Comparison of ENCODE assay signal across 8 cellular contexts in the genomic region with DNA sequence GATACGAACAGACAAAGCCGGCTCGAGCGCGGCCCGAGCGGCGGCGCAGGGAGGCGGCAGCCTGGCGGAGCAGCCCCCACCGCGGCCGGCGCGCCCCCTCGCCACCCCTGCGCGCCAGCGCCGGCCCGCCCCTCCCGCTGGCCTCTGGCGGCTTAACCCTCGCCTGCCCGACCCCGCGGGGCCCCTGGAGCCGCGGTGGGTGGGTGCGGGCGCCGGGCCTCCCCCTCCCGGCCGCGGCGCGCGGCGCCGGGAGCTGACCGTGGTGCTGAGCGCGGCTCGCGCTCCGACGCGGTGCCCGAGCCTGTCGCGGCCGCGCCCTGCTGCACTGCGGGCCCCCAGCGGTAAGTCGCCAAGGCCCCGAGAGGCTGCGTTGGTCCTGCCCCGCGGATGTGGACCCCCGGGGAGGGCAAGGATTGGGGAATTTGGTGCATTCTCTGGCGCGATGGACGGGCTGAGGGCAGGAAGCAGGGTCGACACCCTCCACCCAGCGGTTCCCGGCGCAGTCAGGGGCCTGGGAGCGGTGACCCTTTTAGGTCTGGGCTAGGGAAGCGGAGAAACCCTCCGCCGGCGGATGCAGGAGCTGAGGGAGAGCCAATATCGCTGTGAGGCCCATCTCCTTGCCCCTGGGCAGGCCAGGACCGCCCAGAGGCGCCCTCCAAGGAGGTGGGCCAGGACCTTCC. TPM values are rescaled to one million over a fixed set of nuclear protein-coding genes. Genes with fewer than 3 reads are reported as not detected.
DNase-seq lines count a peak whose midpoint lies in the region; ATAC-seq and TF ChIP-seq lines count a peak whose summit lies in the region.

No MANE protein-coding gene starts in this region.

- H3K27me3 Mint-ChIP-seq in activated naive CD4-positive, alpha-beta T cell treated with anti-CD3 and anti-CD28 coated beads, Interleukin-2, amount 10 ng/mL, durations not matched to agents 7 days and 5 days = peaks cover 64% of the 10 kb centered on the region

- H3K4me1 ChIP-seq in Peyer's patch (no peaks in the 10 kb centered on the region), neuron (ENCODE audit: insufficient read depth, low read length) (peaks cover 8% of the 10 kb centered on the region)

- no peaks in the 10 kb centered on the region for H3K36me3 Mint-ChIP-seq in activated naive CD4-positive, alpha-beta T cell treated with anti-CD3 and anti-CD28 coated beads, Interleukin-2, amount 10 ng/mL, durations not matched to agents 7 days and 5 days

- H3K4me3 ChIP-seq in Peyer's patch (peak overlapping the region in 3 of 4 donors; percentile 12 to 34 (median 23)), fibroblast of mammary gland (ENCODE audit: control insufficient read depth, low read depth, low read length) (no peak overlapping the region), neuron (ENCODE audit: low read length) (peak overlapping the region; percentile 46)

- no peak for ATAC-seq in GM19035 (IDR thresholded peaks at IDR 0.05; ENCODE audit: unreplicated experiment)

- CTCF ChIA-PET in activated naive CD4-positive, alpha-beta T cell treated with anti-CD3 and anti-CD28 coated beads, Interleukin-2, amount 10 ng/mL, durations not matched to agents 7 days and 5 days (lab: Charles Lee) = no interaction called here

- DNase-seq in activated naive CD4-positive, alpha-beta T cell treated with anti-CD3 and anti-CD28 coated beads, Interleukin-2, amount 10 ng/mL, durations not matched to agents 7 days and 5 days = peak; percentile 34
- DNase-seq in activated naive CD4-positive, alpha-beta T cell (lab: John Stamatoyannopoulos, UW) = no peak
- DNase-seq in Peyer's patch (no peak), fibroblast of mammary gland (ENCODE audit: low read depth) (peak; percentile 1), NCI-H1694 (lab: John Stamatoyannopoulos, UW) (no peak), NCI-H2107 (lab: John Stamatoyannopoulos, UW) (no peak)

- peaks cover 7% of the 10 kb centered on the region for H3K4me1 Mint-ChIP-seq in activated naive CD4-positive, alpha-beta T cell treated with anti-CD3 and anti-CD28 coated beads, Interleukin-2, amount 10 ng/mL, durations not matched to agents 7 days and 5 days

- no peak for TF ChIP-seq CTCF in Peyer's patch (IDR thresholded peaks at IDR 0.05)
- no peak for TF ChIP-seq CTCF in fibroblast of mammary gland (conservative IDR thresholded peaks at IDR 0.05; ENCODE audit: control insufficient read depth, insufficient read depth, low read depth, low read length)

- H3K36me3 ChIP-seq in Peyer's patch = no peaks in the 10 kb centered on the region
- H3K36me3 ChIP-seq in neuron (ENCODE audit: insufficient read depth, low read length) = no peaks in the 10 kb centered on the region

- H3K27ac Mint-ChIP-seq in activated naive CD4-positive, alpha-beta T cell treated with anti-CD3 and anti-CD28 coated beads, Interleukin-2, amount 10 ng/mL, durations not matched to agents 7 days and 5 days = no peak overlapping the region

- no peak overlapping the region for H3K4me3 Mint-ChIP-seq in activated naive CD4-positive, alpha-beta T cell treated with anti-CD3 and anti-CD28 coated beads, Interleukin-2, amount 10 ng/mL, durations not matched to agents 7 days and 5 days

- H2AFZ ChIP-seq in neuron (ENCODE audit: low read depth, low read length) = no peak overlapping the region

- TF ChIP-seq POLR2A in Peyer's patch (IDR thresholded peaks at IDR 0.05) = no peak

- no peak overlapping the region for H3K27ac ChIP-seq in Peyer's patch

- H3K9me3 Mint-ChIP-seq in activated naive CD4-positive, alpha-beta T cell treated with anti-CD3 and anti-CD28 coated beads, Interleukin-2, amount 10 ng/mL, durations not matched to agents 7 days and 5 days = no peaks in the 10 kb centered on the region

- H3K9me3 ChIP-seq in Peyer's patch (no peaks in the 10 kb centered on the region), neuron (ENCODE audit: low read length) (no peaks in the 10 kb centered on the region)

- H3K27me3 ChIP-seq in Peyer's patch = peaks cover 0 to 16% of the 10 kb centered on the region in 2 donors
- peaks cover 34% of the 10 kb centered on the region for H3K27me3 ChIP-seq in neuron (ENCODE audit: insufficient read depth, low read length)

RNA-seq across cellular contexts. Expression of a gene that starts 0.8 kb away (rescaled TPM):
- 1 to 10 TPM in 1 of 4 donors, under 1 TPM in 2, not detected in 1; 0.13 to 1.1 (median 0.70) TPM for total RNA-seq in Peyer's patch

RNA-seq across cellular contexts. Expression of a gene that starts 27.3 kb away (rescaled TPM):
- not detected for total RNA-seq in Peyer's patch

Comparison
In these comparisons a context has a peak if more than half of its experiments do, and no peak if none do; other contexts are left out.
1. DNase-seq: peak in activated naive CD4-positive, alpha-beta T cell treated with anti-CD3 and anti-CD28 coated beads, Interleukin-2, amount 10 ng/mL, durations not matched to agents 7 days and 5 days (single experiment) and fibroblast of mammary gland (single experiment); none in activated naive CD4-positive, alpha-beta T cell (0 of 4), Peyer's patch (0 of 3), NCI-H1694 (single experiment) and NCI-H2107 (single experiment).